Comparison of ENCODE assay signal across 21 cellular contexts in the genomic region with DNA sequence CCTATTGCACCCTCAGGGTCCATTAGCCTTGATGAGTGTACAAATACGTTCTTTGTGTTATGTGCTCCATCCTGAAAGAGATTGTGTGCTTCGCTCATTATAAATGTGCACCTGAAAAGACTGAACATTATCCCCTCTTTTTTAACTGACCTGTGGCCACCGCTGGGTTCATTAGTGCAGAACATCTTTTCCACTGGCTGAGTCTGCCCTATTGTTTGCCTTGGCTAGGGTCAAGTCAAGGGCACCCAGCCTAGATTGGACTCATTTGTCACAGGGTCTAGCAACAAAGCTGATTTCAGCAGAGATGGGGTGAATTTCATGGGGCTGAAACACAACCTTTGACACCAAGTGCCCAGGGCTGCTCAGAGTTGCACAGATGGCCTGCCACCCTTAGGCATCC.
A peak's percentile ranks its signal among the peaks of the same experiment; 100 is the strongest.
DNase-seq lines count a peak whose midpoint lies in the region; FAIRE-seq and TF ChIP-seq lines count a peak whose summit lies in the region.
"Had no signal": no experiment of that assay in that cellular context is flagged by ENCODE, and none has a peak within 500 bp of the region (broad histone marks: within the 10 kb centered on the region; RNA-seq: fewer than 3 reads in every experiment).

No MANE protein-coding gene starts in this region.

- H3K36me3 ChIP-seq in mesodermal cell (ENCODE audit: control insufficient read depth, insufficient read depth, low read length) (no peaks in the 10 kb centered on the region), Karpas-422 (ENCODE audit: insufficient read depth, low read length) (no peaks in the 10 kb centered on the region), PC-9 (ENCODE audit: low read depth) (no peaks in the 10 kb centered on the region)
- H3K36me3 ChIP-seq: MG63 had no signal

- H3K9me3 Mint-ChIP-seq in activated T-helper 1 cell treated with anti-CD3 and anti-CD28 coated beads, Interleukin-12 subunit alpha, Interleukin-12 subunit beta, Interleukin-2, Interleukin-4 antibody, amounts not matched to agents 30 ng/mL and 10 ng/mL and 1 ng/mL, durations not matched to agents 14 hours and 24 hours and 36 hours = no peaks in the 10 kb centered on the region
- H3K9me3 Mint-ChIP-seq: GM23338 had no signal

- FAIRE-seq in HTR-8/SVneo (lab: Jason Lieb, UNC) = no peak
- FAIRE-seq: RCC 7860 had no signal

- no peaks in the 10 kb centered on the region for H3F3A ChIP-seq in PC-9 (ENCODE audit: insufficient read depth, low read depth)

- no peak overlapping the region for H3K4me3 Mint-ChIP-seq in activated T-helper 1 cell treated with anti-CD3 and anti-CD28 coated beads, Interleukin-12 subunit alpha, Interleukin-12 subunit beta, Interleukin-2, Interleukin-4 antibody, amounts not matched to agents 30 ng/mL and 10 ng/mL and 1 ng/mL, durations not matched to agents 14 hours and 24 hours and 36 hours
- H3K4me3 Mint-ChIP-seq: GM23338 had no signal

- no peak overlapping the region for H3K4me2 ChIP-seq in Karpas-422 (ENCODE audit: low read depth, low read length, poor library complexity, severe bottlenecking)
- no peak overlapping the region for H3K4me2 ChIP-seq in PC-9
- H3K4me2 ChIP-seq: GM23338, KMS-11 had no signal

- H3K27me3 Mint-ChIP-seq in activated T-helper 1 cell treated with anti-CD3 and anti-CD28 coated beads, Interleukin-12 subunit alpha, Interleukin-12 subunit beta, Interleukin-2, Interleukin-4 antibody, amounts not matched to agents 30 ng/mL and 10 ng/mL and 1 ng/mL, durations not matched to agents 14 hours and 24 hours and 36 hours (ENCODE audit: insufficient read depth) = no peaks in the 10 kb centered on the region

- H3K9me3 ChIP-seq in mesodermal cell (ENCODE audit: control insufficient read depth, low read length) (no peaks in the 10 kb centered on the region), Karpas-422 (ENCODE audit: low read length) (peaks cover 11% of the 10 kb centered on the region), PC-9 (ENCODE audit: insufficient read depth, low read depth) (no peaks in the 10 kb centered on the region)
- H3K9me3 ChIP-seq: MG63 had no signal

- H3K27ac Mint-ChIP-seq in activated T-helper 1 cell treated with anti-CD3 and anti-CD28 coated beads, Interleukin-12 subunit alpha, Interleukin-12 subunit beta, Interleukin-2, Interleukin-4 antibody, amounts not matched to agents 30 ng/mL and 10 ng/mL and 1 ng/mL, durations not matched to agents 14 hours and 24 hours and 36 hours = no peak overlapping the region
- H3K27ac Mint-ChIP-seq: GM23338 had no signal

- TF ChIP-seq CTCF in PC-9 (conservative IDR thresholded peaks at IDR 0.05) = no peak

- WGBS in mesodermal cell (ENCODE audit: insufficient coverage in 2 of 2), 2 experiments = 86% methylated on average over 1 to 2 of the region's 3 CpGs

- no peaks in the 10 kb centered on the region for H3K36me3 Mint-ChIP-seq in activated T-helper 1 cell treated with anti-CD3 and anti-CD28 coated beads, Interleukin-12 subunit alpha, Interleukin-12 subunit beta, Interleukin-2, Interleukin-4 antibody, amounts not matched to agents 30 ng/mL and 10 ng/mL and 1 ng/mL, durations not matched to agents 14 hours and 24 hours and 36 hours (ENCODE audit: low read depth)

- H3K79me2 ChIP-seq in Karpas-422 (ENCODE audit: low read length) (no peaks in the 10 kb centered on the region), PC-9 (ENCODE audit: low read depth) (no peaks in the 10 kb centered on the region)

- 0 out of 2 replicates have a peak, but pooled peaks have one; percentile 9 for TF ChIP-seq RAD21 in Ishikawa (IDR thresholded peaks at IDR 0.05; ENCODE audit: low read depth)

- H3K4me3 ChIP-seq in mesodermal cell (ENCODE audit: extremely low read depth, insufficient read depth, low read length, poor library complexity, severe bottlenecking) (no peak overlapping the region), Karpas-422 (ENCODE audit: low read length) (no peak overlapping the region), PC-9 (no peak overlapping the region)
- H3K4me3 ChIP-seq: GM23338, MG63 had no signal

- H3K27me3 ChIP-seq in Karpas-422 (ENCODE audit: low read length) = no peaks in the 10 kb centered on the region
- H3K27me3 ChIP-seq in PC-9 (ENCODE audit: insufficient read depth, low read depth) = no peaks in the 10 kb centered on the region
- H3K27me3 ChIP-seq: MG63 had no signal

- TF ChIP-seq EP300 in Ishikawa (IDR thresholded peaks at IDR 0.05; ENCODE audit: borderline replicate concordance) = peak; percentile 86

- H2AFZ ChIP-seq in Karpas-422 (ENCODE audit: low read length) (no peak overlapping the region), PC-9 (no peak overlapping the region)
- H2AFZ ChIP-seq: GM23338 had no signal

- H3K9me2 ChIP-seq in Karpas-422 (replicated peaks; ENCODE audit: insufficient read depth, low read length) = no peaks in the 10 kb centered on the region
- H3K9me2 ChIP-seq in PC-9 (ENCODE audit: insufficient read depth) = no peaks in the 10 kb centered on the region

- DNase-seq in NCI-H1930 (lab: John Stamatoyannopoulos, UW) (peak; percentile 27 to 44), NCI-H774 (lab: John Stamatoyannopoulos, UW) (peak; percentile 62), Karpas-422 (no peak), HTR-8/SVneo (ENCODE audit: insufficient read length, low spot score) (no peak), PC-9 (no peak)
- DNase-seq in activated T-helper 1 cell treated with anti-CD3 and anti-CD28 coated beads, Interleukin-12 subunit alpha, Interleukin-12 subunit beta, Interleukin-2, Interleukin-4 antibody, amounts not matched to agents 30 ng/mL and 10 ng/mL and 1 ng/mL, durations not matched to agents 14 hours and 24 hours and 36 hours (ENCODE audit: low spot score) = no peak
- DNase-seq: COR-L47, DMS153, EL, MG63, NCI-H1436 treated with DMSO at 0.1 percent for 48 hours, NCI-H2171, NCI-H524, SHP77 treated with DMSO at 0.1 percent for 48 hours had no signal

- no peaks in the 10 kb centered on the region for H4K20me1 ChIP-seq in Karpas-422 (ENCODE audit: insufficient read depth, low read depth, low read length)
- no peaks in the 10 kb centered on the region for H4K20me1 ChIP-seq in PC-9 (ENCODE audit: insufficient read depth)

- no TSS peak for BruUV-seq in PC-9 (replicated peaks; lab: Mats Ljungman, UMichigan)

- no peaks in the 10 kb centered on the region for H3K4me1 Mint-ChIP-seq in activated T-helper 1 cell treated with anti-CD3 and anti-CD28 coated beads, Interleukin-12 subunit alpha, Interleukin-12 subunit beta, Interleukin-2, Interleukin-4 antibody, amounts not matched to agents 30 ng/mL and 10 ng/mL and 1 ng/mL, durations not matched to agents 14 hours and 24 hours and 36 hours (ENCODE audit: low read depth)

- H3K9ac ChIP-seq in Karpas-422 (ENCODE audit: low read length) = no peak overlapping the region
- H3K9ac ChIP-seq: KMS-11 had no signal

- CTCF ChIA-PET in PC-9 (lab: Charles Lee) = no interaction called here

- POLR2A ChIA-PET in PC-9 (lab: Charles Lee; ENCODE audit: unreplicated experiment) = no interaction called here

- H3K27ac ChIP-seq in mesodermal cell (ENCODE audit: low read depth, low read length, severe bottlenecking) = peak overlapping the region; percentile 46
- H3K27ac ChIP-seq in Karpas-422 (ENCODE audit: low read length) = no peak overlapping the region
- H3K27ac ChIP-seq in PC-9 = no peak overlapping the region
- H3K27ac ChIP-seq: C4-2B, HL-60, KMS-11 had no signal

- no peaks in the 10 kb centered on the region for H3K4me1 ChIP-seq in mesodermal cell (ENCODE audit: control insufficient read depth, insufficient read depth, low read length, poor library complexity, severe bottlenecking)
- no peaks in the 10 kb centered on the region for H3K4me1 ChIP-seq in Karpas-422 (ENCODE audit: low read length)
- no peaks in the 10 kb centered on the region for H3K4me1 ChIP-seq in PC-9 (replicated peaks; ENCODE audit: insufficient read depth)

- intact Hi-C loops in PC-9 (cut with micrococcal nuclease; ENCODE audit: unreplicated experiment) = no loop called here
- intact Hi-C loops in activated T-helper 1 cell treated with anti-CD3 and anti-CD28 coated beads, Interleukin-12 subunit alpha, Interleukin-12 subunit beta, Interleukin-2, Interleukin-4 antibody, amounts not matched to agents 30 ng/mL and 10 ng/mL and 1 ng/mL, durations not matched to agents 14 hours and 24 hours and 36 hours (cut with micrococcal nuclease) = no loop called here

TF ChIP-seq in Ishikawa, 13 proteins besides CTCF, POLR2A, EP300 and RAD21 (continues in another document):
- TF ChIP-seq ZBTB7A (IDR thresholded peaks at IDR 0.05; ENCODE audit: low read depth) (no peak), EGR1 (IDR thresholded peaks at IDR 0.05) (no peak), YY1 (IDR thresholded peaks at IDR 0.05; ENCODE audit: low read depth) (0 out of 2 replicates have a peak, but pooled peaks have one; percentile 43), TEAD4 (IDR thresholded peaks at IDR 0.05) (peak; percentile 67), NFIC (IDR thresholded peaks at IDR 0.05) (peak; percentile 75), CEBPB (IDR thresholded peaks at IDR 0.05) (no peak), CREB1 (IDR thresholded peaks at IDR 0.05; ENCODE audit: low read depth) (no peak)
- TF ChIP-seq, protein P1, sequence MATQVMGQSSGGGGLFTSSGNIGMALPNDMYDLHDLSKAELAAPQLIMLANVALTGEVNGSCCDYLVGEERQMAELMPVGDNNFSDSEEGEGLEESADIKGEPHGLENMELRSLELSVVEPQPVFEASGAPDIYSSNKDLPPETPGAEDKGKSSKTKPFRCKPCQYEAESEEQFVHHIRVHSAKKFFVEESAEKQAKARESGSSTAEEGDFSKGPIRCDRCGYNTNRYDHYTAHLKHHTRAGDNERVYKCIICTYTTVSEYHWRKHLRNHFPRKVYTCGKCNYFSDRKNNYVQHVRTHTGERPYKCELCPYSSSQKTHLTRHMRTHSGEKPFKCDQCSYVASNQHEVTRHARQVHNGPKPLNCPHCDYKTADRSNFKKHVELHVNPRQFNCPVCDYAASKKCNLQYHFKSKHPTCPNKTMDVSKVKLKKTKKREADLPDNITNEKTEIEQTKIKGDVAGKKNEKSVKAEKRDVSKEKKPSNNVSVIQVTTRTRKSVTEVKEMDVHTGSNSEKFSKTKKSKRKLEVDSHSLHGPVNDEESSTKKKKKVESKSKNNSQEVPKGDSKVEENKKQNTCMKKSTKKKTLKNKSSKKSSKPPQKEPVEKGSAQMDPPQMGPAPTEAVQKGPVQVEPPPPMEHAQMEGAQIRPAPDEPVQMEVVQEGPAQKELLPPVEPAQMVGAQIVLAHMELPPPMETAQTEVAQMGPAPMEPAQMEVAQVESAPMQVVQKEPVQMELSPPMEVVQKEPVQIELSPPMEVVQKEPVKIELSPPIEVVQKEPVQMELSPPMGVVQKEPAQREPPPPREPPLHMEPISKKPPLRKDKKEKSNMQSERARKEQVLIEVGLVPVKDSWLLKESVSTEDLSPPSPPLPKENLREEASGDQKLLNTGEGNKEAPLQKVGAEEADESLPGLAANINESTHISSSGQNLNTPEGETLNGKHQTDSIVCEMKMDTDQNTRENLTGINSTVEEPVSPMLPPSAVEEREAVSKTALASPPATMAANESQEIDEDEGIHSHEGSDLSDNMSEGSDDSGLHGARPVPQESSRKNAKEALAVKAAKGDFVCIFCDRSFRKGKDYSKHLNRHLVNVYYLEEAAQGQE (IDR thresholded peaks at IDR 0.05; ENCODE audit: low read depth) = no peak

Comparison
In these comparisons a context has a peak if more than half of its experiments do, and no peak if none do; other contexts are left out.
1. DNase-seq: peak in NCI-H1930 (2 of 2) and NCI-H774 (single experiment); none in Karpas-422 (single experiment), HTR-8/SVneo (single experiment), PC-9 (0 of 2) and activated T-helper 1 cell treated with anti-CD3 and anti-CD28 coated beads, Interleukin-12 subunit alpha, Interleukin-12 subunit beta, Interleukin-2, Interleukin-4 antibody, amounts not matched to agents 30 ng/mL and 10 ng/mL and 1 ng/mL, durations not matched to agents 14 hours and 24 hours and 36 hours (single experiment).